17 cellular contexts compared by ENCODE assay signal in genomic region chr6:7959453-7959852, GRCh38. TPM values are rescaled to one million over a fixed set of nuclear protein-coding genes. Genes with fewer than 3 reads are reported as not detected.
DNase-seq lines count a peak whose midpoint lies in the region; ATAC-seq and TF ChIP-seq lines count a peak whose summit lies in the region.
"Had no signal": no experiment of that assay in that cellular context is flagged by ENCODE, and none has a peak within 500 bp of the region (broad histone marks: within the 10 kb centered on the region; RNA-seq: fewer than 3 reads in every experiment).

No MANE protein-coding gene starts in this region.

- no peaks in the 10 kb centered on the region for H3K9me3 ChIP-seq in PC-3 (ENCODE audit: low read length)
- H3K9me3 ChIP-seq: Caco-2, HAP-1 had no signal

- H3K27ac ChIP-seq in PC-3 (ENCODE audit: low read length) = no peak overlapping the region
- H3K27ac ChIP-seq: C4-2B, GM23248 had no signal

- POLR2A ChIA-PET in PC-3 (lab: Charles Lee; ENCODE audit: unreplicated experiment) = no interaction called here

- no peaks in the 10 kb centered on the region for H3K9me2 ChIP-seq in PC-3 (replicated peaks; ENCODE audit: low read length)

- H3K79me2 ChIP-seq in PC-3 (ENCODE audit: low read length) = no peaks in the 10 kb centered on the region

- no peaks in the 10 kb centered on the region for H3F3A ChIP-seq in PC-3 (ENCODE audit: low read length, unreplicated experiment)

- TF ChIP-seq CTCF in PC-3 (conservative IDR thresholded peaks at IDR 0.05; ENCODE audit: low read depth, low read length) = no peak

- no peak overlapping the region for H2AFZ ChIP-seq in PC-3 (ENCODE audit: low read length)
- H2AFZ ChIP-seq: GM23248 had no signal

- CTCF ChIA-PET in PC-3 (lab: Charles Lee) = no interaction called here

- peaks cover 14% of the 10 kb centered on the region; the same call in 1 of the 2 replicates for H3K4me1 ChIP-seq in PC-3 (ENCODE audit: insufficient read depth, low read length)
- H3K4me1 ChIP-seq: Caco-2, HAP-1 had no signal

- H4K20me1 ChIP-seq in PC-3 (ENCODE audit: low read length) = no peaks in the 10 kb centered on the region

- no peaks in the 10 kb centered on the region for H3K36me3 ChIP-seq in PC-3 (ENCODE audit: low read depth, low read length)
- H3K36me3 ChIP-seq: HAP-1 had no signal

- intact Hi-C loops in PC-3 (cut with micrococcal nuclease) = no loop called here
- intact Hi-C loops in left colon (cut with DNase I, micrococcal nuclease) = no loop called here

- no peaks in the 10 kb centered on the region for H3K27me3 ChIP-seq in PC-3 (ENCODE audit: low read length)

- no peak overlapping the region for H3K4me3 ChIP-seq in PC-3 (ENCODE audit: low read length)
- H3K4me3 ChIP-seq: GM12878, GM23248, HAP-1 had no signal

- no TSS peak for BruUV-seq in PC-3 (replicated peaks; lab: Mats Ljungman, UMichigan)

- H3K9ac ChIP-seq in PC-3 (ENCODE audit: low read length) = no peak overlapping the region
- H3K9ac ChIP-seq: GM23248 had no signal

- peak; percentile 73 for DNase-seq in DMS53 (lab: John Stamatoyannopoulos, UW)
- DNase-seq in DMS53 treated with DMSO at 0.1 percent for 48 hours (lab: John Stamatoyannopoulos, UW; ENCODE audit: unreplicated experiment) = peak; percentile 33
- DNase-seq in PC-3 = peak; percentile 50
- no peak for DNase-seq in left colon
- DNase-seq in activated CD8-positive, alpha-beta memory T cell treated with anti-CD3 and anti-CD28 coated beads for 24 hours = no peak
- DNase-seq in activated CD4-positive, alpha-beta T cell treated with anti-CD3 and anti-CD28 coated beads, Interleukin-2, amount 50 U/mL, for 4 hours = no peak
- no peak for DNase-seq in NCI-H146 treated with DMSO at 0.1 percent for 48 hours (lab: John Stamatoyannopoulos, UW; ENCODE audit: unreplicated experiment)
- no peak for DNase-seq in midbrain (lab: John Stamatoyannopoulos, UW)
- DNase-seq: AML-193; Caco-2; CD4-positive, alpha-beta T cell; DMS79 treated with DMSO at 0.1 percent for 48 hours; GF-D8; GM23248 had no signal

- no peak overlapping the region for H3K4me2 ChIP-seq in PC-3 (ENCODE audit: low read length)

- ATAC-seq in PC-3 = peak; percentile 83
- peak; percentile 72 for ATAC-seq in left colon
- ATAC-seq: GM12878 had no signal

RNA-seq across cellular contexts. Expression of gene TXNDC5, which starts 48.9 kb away (rescaled TPM):
- total RNA-seq in PC-3 (2014; rRNA removed) (218 and 221 TPM in 2 replicates), left colon (100 to 1,000 TPM in 1 of 2 donors, 10 to 100 TPM in 1; 74.8 to 128 TPM)

Comparison
In these comparisons a context has a peak if more than half of its experiments do, and no peak if none do; other contexts are left out.
1. DNase-seq: peak in DMS53 (single experiment), DMS53 treated with DMSO at 0.1 percent for 48 hours (single experiment) and PC-3 (single experiment); none in left colon (0 of 2), activated CD8-positive, alpha-beta memory T cell treated with anti-CD3 and anti-CD28 coated beads for 24 hours (single experiment), activated CD4-positive, alpha-beta T cell treated with anti-CD3 and anti-CD28 coated beads, Interleukin-2, amount 50 U/mL, for 4 hours (0 of 2), NCI-H146 treated with DMSO at 0.1 percent for 48 hours (single experiment) and midbrain (single experiment).